18 cellular contexts compared by ENCODE assay signal in genomic region chr11:130051077-130051476, GRCh38. TPM values are rescaled to one million over a fixed set of nuclear protein-coding genes. Genes with fewer than 3 reads are reported as not detected.
DNase-seq lines count a peak whose midpoint lies in the region; ATAC-seq and TF ChIP-seq lines count a peak whose summit lies in the region.
"Had no signal": no experiment of that assay in that cellular context is flagged by ENCODE, and none has a peak within 500 bp of the region (broad histone marks: within the 10 kb centered on the region; RNA-seq: fewer than 3 reads in every experiment).

No MANE protein-coding gene starts in this region.

- peak; percentile 11 for DNase-seq in HFFc6
- DNase-seq in OCI-M1 (lab: John Stamatoyannopoulos, UW), result peak; percentile 87
- DNase-seq in fibroblast of the aortic adventitia (ENCODE audit: low read depth), result peak; percentile 75
- no peak for DNase-seq in sciatic nerve (ENCODE audit: low spot score)
- no peak for DNase-seq in kidney tubule cell (ENCODE audit: low spot score)
- no peak for DNase-seq in occipital lobe (lab: John Stamatoyannopoulos, UW)
- DNase-seq in cerebellum (ENCODE audit: low spot score), result no peak
- DNase-seq: activated CD8-positive, alpha-beta memory T cell treated with anti-CD3 and anti-CD28 coated beads, Interleukin-2, amount 50 U/mL, for 4 hours; activated naive CD4-positive, alpha-beta T cell treated with anti-CD3 and anti-CD28 coated beads for 36 hours; CD4-positive, CD25-positive, alpha-beta regulatory T cell; foreskin melanocyte; NCI-H2081 treated with DMSO at 0.1 percent for 48 hours; retina; RPMI8226; stimulated activated CD4-positive, alpha-beta T cell treated with anti-CD3 and anti-CD28 coated beads, Interleukin-1b, Interleukin-23, amount 100 ng/mL, for 48 hours had no signal

- TF ChIP-seq CTCF in HFFc6 (IDR thresholded peaks at IDR 0.05) (no peak), fibroblast of the aortic adventitia (IDR thresholded peaks at IDR 0.05; ENCODE audit: insufficient read depth, low read length) (no peak)

- H3K27me3 Mint-ChIP-seq in HFFc6 (ENCODE audit: insufficient read depth), result peaks cover 3% of the 10 kb centered on the region; the same call in 1 of the 2 replicates
- H3K27me3 Mint-ChIP-seq: brain had no signal

- peak; percentile 71 for ATAC-seq in sciatic nerve
- ATAC-seq: activated CD4-positive, CD25-positive, alpha-beta regulatory T cell treated with anti-CD3 and anti-CD28 coated beads, Interleukin-2, amount 50 U/mL, for 24 hours had no signal

- H3K36me3 Mint-ChIP-seq in HFFc6 (ENCODE audit: low read depth), result no peaks in the 10 kb centered on the region
- H3K36me3 Mint-ChIP-seq: brain; CD4-positive, CD25-positive, alpha-beta regulatory T cell had no signal

- H3K9me3 Mint-ChIP-seq in HFFc6, result no peaks in the 10 kb centered on the region
- H3K9me3 Mint-ChIP-seq: activated naive CD4-positive, alpha-beta T cell treated with anti-CD3 and anti-CD28 coated beads for 36 hours; T-helper 1 cell treated with Interleukin-12 subunit alpha and Interleukin-12 subunit beta and Interleukin-4 antibody, amounts not matched to agents 30 μg/mL and 1 μg/mL, for 36 hours had no signal

- no peak overlapping the region for H3K4me3 Mint-ChIP-seq in HFFc6
- H3K4me3 Mint-ChIP-seq: activated naive CD4-positive, alpha-beta T cell treated with anti-CD3 and anti-CD28 coated beads for 36 hours; brain; CD4-positive, CD25-positive, alpha-beta regulatory T cell; T-helper 1 cell treated with Interleukin-12 subunit alpha and Interleukin-12 subunit beta and Interleukin-4 antibody, amounts not matched to agents 30 μg/mL and 1 μg/mL, for 36 hours had no signal

- intact Hi-C loops in sciatic nerve (cut with DNase I), result no loop called here

- H3K27ac Mint-ChIP-seq in HFFc6, result no peak overlapping the region; the same call in 1 of the 2 replicates
- H3K27ac Mint-ChIP-seq: activated naive CD4-positive, alpha-beta T cell treated with anti-CD3 and anti-CD28 coated beads for 36 hours; CD4-positive, CD25-positive, alpha-beta regulatory T cell; T-helper 1 cell treated with Interleukin-12 subunit alpha and Interleukin-12 subunit beta and Interleukin-4 antibody, amounts not matched to agents 30 μg/mL and 1 μg/mL, for 36 hours had no signal

- H3K4me3 ChIP-seq in fibroblast of the aortic adventitia (ENCODE audit: low read depth, low read length), result no peak overlapping the region

- peaks cover 46% of the 10 kb centered on the region for H3K4me1 Mint-ChIP-seq in HFFc6 (ENCODE audit: low read depth)

RNA-seq across cellular contexts. Expression of gene APLP2, which starts 18.6 kb away (rescaled TPM):
- total RNA-seq in HFFc6 (2021; fragmentation: NEBNext Ultra II Directional; extraction: Animal tissue kit (Norgen Biotek cat#: 25700)), result 100 to 1,000 TPM; 333 to 490 (median 458) TPM
- 724 and 1,292 TPM in 2 replicates for total RNA-seq in fibroblast of the aortic adventitia (ENCODE audit: low replicate concordance)
- 222 TPM for total RNA-seq in sciatic nerve
- 220 TPM for total RNA-seq in occipital lobe
- 341 TPM for total RNA-seq in cerebellum

RNA-seq across cellular contexts. Expression of gene PRDM10, which starts 48.4 kb away (rescaled TPM):
- total RNA-seq in HFFc6 (2021; fragmentation: NEBNext Ultra II Directional; extraction: Animal tissue kit (Norgen Biotek cat#: 25700)), result 1 to 10 TPM; 7.0 to 8.6 (median 7.8) TPM
- total RNA-seq in fibroblast of the aortic adventitia (ENCODE audit: low replicate concordance) (5.7 and 8.0 TPM in 2 replicates), sciatic nerve (12.3 TPM), occipital lobe (13.6 TPM), cerebellum (14.2 TPM)

Comparison
In these comparisons a context has a peak if more than half of its experiments do, and no peak if none do; other contexts are left out.
1. DNase-seq: peak in HFFc6 (single experiment), OCI-M1 (single experiment) and fibroblast of the aortic adventitia (single experiment); none in sciatic nerve (single experiment), kidney tubule cell (single experiment), occipital lobe (single experiment) and cerebellum (single experiment).